Comparison of ENCODE assay signal across 8 cellular contexts in the genomic region with DNA sequence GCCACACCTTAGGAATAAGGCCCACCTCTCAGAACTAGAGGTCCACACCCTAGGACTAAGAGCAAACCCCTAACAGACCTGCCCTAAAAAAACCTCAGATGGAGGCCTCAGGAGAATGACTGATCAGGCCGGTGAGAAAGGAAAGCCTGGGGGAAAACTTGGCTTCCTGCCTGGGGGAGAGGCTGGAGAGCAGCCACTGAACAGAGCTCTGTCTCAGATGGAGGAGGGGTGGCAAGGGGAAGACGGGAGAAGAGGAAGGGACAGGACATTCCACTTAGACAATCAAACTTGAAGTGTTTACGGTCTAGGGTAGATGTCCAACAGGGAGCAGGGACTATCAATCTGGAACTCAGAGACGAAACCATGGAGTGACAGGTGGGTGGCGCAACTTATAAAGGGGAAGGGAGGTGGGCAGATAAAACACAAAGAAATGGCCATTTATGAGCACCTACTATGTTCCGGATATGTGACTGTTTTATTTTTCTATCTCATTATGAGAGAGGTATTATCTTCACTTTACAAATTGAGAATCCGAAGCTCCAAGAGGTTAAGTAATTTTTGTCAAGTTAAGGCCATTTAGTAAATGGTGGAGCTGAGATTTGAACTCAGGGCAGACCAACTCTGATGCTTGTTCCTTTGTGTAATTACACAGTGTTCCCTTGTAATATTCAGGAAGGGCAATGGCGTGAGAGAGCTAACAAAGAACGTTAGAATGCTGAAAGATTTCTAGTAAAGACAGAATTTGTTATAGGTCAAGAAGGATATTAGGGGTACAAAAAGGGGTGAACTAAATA.
DNase-seq lines count a peak whose midpoint lies in the region; FAIRE-seq and TF ChIP-seq lines count a peak whose summit lies in the region.
"Had no signal": no experiment of that assay in that cellular context is flagged by ENCODE, and none has a peak within 500 bp of the region (broad histone marks: within the 10 kb centered on the region; RNA-seq: fewer than 3 reads in every experiment).

No MANE protein-coding gene starts in this region.

- peaks cover 4% of the 10 kb centered on the region for H3K27me3 Mint-ChIP-seq in glutamatergic neuron (ENCODE audit: unreplicated experiment)
- H3K27me3 Mint-ChIP-seq: activated naive CD8-positive, alpha-beta T cell had no signal

- peaks cover 5% of the 10 kb centered on the region for H3K4me1 Mint-ChIP-seq in glutamatergic neuron (ENCODE audit: low read depth, unreplicated experiment)

- TF ChIP-seq CTCF in bronchial epithelial cell (IDR thresholded peaks at IDR 0.05; ENCODE audit: insufficient read depth, low read length, severe bottlenecking) (no peak), thyroid gland (IDR thresholded peaks at IDR 0.05) (no peak), glutamatergic neuron (IDR thresholded peaks at IDR 0.05; ENCODE audit: partially characterized antibody, unreplicated experiment) (no peak)

- peak overlapping the region; percentile 38 to 85 (median 62) for H3K27ac ChIP-seq in thyroid gland

- H3K27ac Mint-ChIP-seq in glutamatergic neuron (ENCODE audit: unreplicated experiment), result no peak overlapping the region
- H3K27ac Mint-ChIP-seq: activated naive CD8-positive, alpha-beta T cell had no signal

- H3K4me1 ChIP-seq in thyroid gland, result peaks cover 71 to 72% of the 10 kb centered on the region in 2 donors

- peak in 1 of 2 donors; percentile 40 for TF ChIP-seq POLR2A in thyroid gland (IDR thresholded peaks at IDR 0.05)

- no peak for TF ChIP-seq RAD21 in Ishikawa (IDR thresholded peaks at IDR 0.05; ENCODE audit: low read depth)

- no peak overlapping the region for H3K4me3 Mint-ChIP-seq in glutamatergic neuron (ENCODE audit: unreplicated experiment)
- H3K4me3 Mint-ChIP-seq: activated naive CD8-positive, alpha-beta T cell had no signal

- H3K4me3 ChIP-seq in bronchial epithelial cell (ENCODE audit: low read depth, low read length) (no peak overlapping the region), thyroid gland (replicated peaks in 1 of 3) (peak overlapping the region in 1 of 3 donors; percentile 7)

- H3K36me3 ChIP-seq in bronchial epithelial cell (ENCODE audit: control insufficient read depth, insufficient read depth, low read length), result no peaks in the 10 kb centered on the region
- no peaks in the 10 kb centered on the region for H3K36me3 ChIP-seq in thyroid gland

- DNase-seq in bronchial epithelial cell (ENCODE audit: low read depth) (peak; percentile 46), left kidney (ENCODE audit: low read depth, low spot score) (peak; percentile 33), thyroid gland (peak; percentile 77 to 79), posterior vena cava (ENCODE audit: low spot score) (no peak), glutamatergic neuron (no peak)
- DNase-seq in activated effector memory CD4-positive, alpha-beta T cell treated with anti-CD3 and anti-CD28 coated beads, Interleukin-2, amount 50 U/mL, for 16 hours, result no peak

- H3K9me3 ChIP-seq in thyroid gland, result no peaks in the 10 kb centered on the region

- intact Hi-C loops in thyroid gland (cut with DNase I), result no loop called here
- intact Hi-C loops in posterior vena cava (cut with DNase I), result no loop called here

- no peak for TF ChIP-seq EP300 in Ishikawa (IDR thresholded peaks at IDR 0.05; ENCODE audit: borderline replicate concordance)

- H3K36me3 Mint-ChIP-seq in glutamatergic neuron (ENCODE audit: unreplicated experiment), result peaks cover 10% of the 10 kb centered on the region

- 39 to 46% methylated on average over 9 of the region's 9 CpGs for WGBS in thyroid gland, 2 donors

- H3K9me3 Mint-ChIP-seq in glutamatergic neuron (ENCODE audit: unreplicated experiment), result peaks cover 2% of the 10 kb centered on the region

- FAIRE-seq in bronchial epithelial cell (lab: Jason Lieb, UNC), result no peak

- H3K27me3 ChIP-seq in bronchial epithelial cell (ENCODE audit: control insufficient read depth, insufficient read depth, low read length) (no peaks in the 10 kb centered on the region), thyroid gland (no peaks in the 10 kb centered on the region)

TF ChIP-seq in Ishikawa, 13 proteins besides CTCF, POLR2A, EP300 and RAD21:
- no peak for TF ChIP-seq ZBTB7A (IDR thresholded peaks at IDR 0.05; ENCODE audit: low read depth)
- TF ChIP-seq NFIC (IDR thresholded peaks at IDR 0.05), result 0 out of 2 replicates have a peak, but pooled peaks have one; percentile 27
TF ChIP-seq in Ishikawa: peak in this region for 1.

Comparison
In these comparisons a context has a peak if more than half of its experiments do, and no peak if none do; other contexts are left out.
1. DNase-seq: peak in bronchial epithelial cell (single experiment), left kidney (single experiment) and thyroid gland (2 of 2); none in activated effector memory CD4-positive, alpha-beta T cell treated with anti-CD3 and anti-CD28 coated beads, Interleukin-2, amount 50 U/mL, for 16 hours (single experiment), posterior vena cava (single experiment) and glutamatergic neuron (single experiment).